ENCODE assay signal across 2 cellular contexts in the genomic region with DNA sequence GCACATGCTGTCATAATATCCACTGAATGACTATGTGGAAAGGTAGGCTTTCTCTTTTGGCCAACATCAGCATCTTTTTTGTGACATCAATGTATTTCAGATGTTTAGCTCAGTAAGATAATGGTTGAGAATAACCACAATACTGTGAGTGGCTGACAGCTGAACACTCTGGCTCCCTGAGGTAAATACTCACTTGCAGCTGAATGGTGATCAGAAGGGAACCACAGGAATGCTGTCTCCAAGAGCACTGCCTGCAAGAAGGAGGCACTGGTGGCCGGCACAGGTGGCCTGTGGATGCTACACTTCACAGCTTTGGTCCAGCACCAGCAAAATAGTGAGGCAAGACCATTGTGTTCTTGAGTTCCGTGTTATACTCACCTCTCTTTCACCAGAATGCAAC.
A peak's percentile ranks its signal among the peaks of the same experiment; 100 is the strongest.
TF ChIP-seq lines count a peak whose summit lies in the region.

No MANE protein-coding gene starts in this region.

TF ChIP-seq in IMR-90, 13 proteins besides CTCF, POLR2A, EP300 and RAD21:
- no peak for TF ChIP-seq SMC3 (IDR thresholded peaks at IDR 0.05; ENCODE audit: low read depth, low read length)
- TF ChIP-seq NFE2L2 (IDR thresholded peaks at IDR 0.05; ENCODE audit: low read depth, low read length), result no peak
- no peak for TF ChIP-seq RCOR1 (IDR thresholded peaks at IDR 0.05; ENCODE audit: insufficient replicate concordance, low read length)
- TF ChIP-seq CHD1 (IDR thresholded peaks at IDR 0.05; ENCODE audit: low read depth, low read length), result no peak
- TF ChIP-seq FOS (IDR thresholded peaks at IDR 0.05; ENCODE audit: low read depth, low read length), result no peak
- TF ChIP-seq MAFK (IDR thresholded peaks at IDR 0.05; ENCODE audit: low read depth, low read length), result no peak
- no peak for TF ChIP-seq BHLHE40 (IDR thresholded peaks at IDR 0.05; ENCODE audit: low read depth, low read length)
- no peak for TF ChIP-seq MXI1 (IDR thresholded peaks at IDR 0.05; ENCODE audit: borderline replicate concordance, low read depth, low read length)
- TF ChIP-seq RFX5 (IDR thresholded peaks at IDR 0.05; ENCODE audit: low read depth, low read length), result no peak
- TF ChIP-seq, protein P1, sequence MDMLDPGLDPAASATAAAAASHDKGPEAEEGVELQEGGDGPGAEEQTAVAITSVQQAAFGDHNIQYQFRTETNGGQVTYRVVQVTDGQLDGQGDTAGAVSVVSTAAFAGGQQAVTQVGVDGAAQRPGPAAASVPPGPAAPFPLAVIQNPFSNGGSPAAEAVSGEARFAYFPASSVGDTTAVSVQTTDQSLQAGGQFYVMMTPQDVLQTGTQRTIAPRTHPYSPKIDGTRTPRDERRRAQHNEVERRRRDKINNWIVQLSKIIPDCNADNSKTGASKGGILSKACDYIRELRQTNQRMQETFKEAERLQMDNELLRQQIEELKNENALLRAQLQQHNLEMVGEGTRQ (IDR thresholded peaks at IDR 0.05; ENCODE audit: low read depth, low read length), result no peak
- no peak for TF ChIP-seq CEBPB (IDR thresholded peaks at IDR 0.05; ENCODE audit: low read depth, low read length)
- no peak for TF ChIP-seq ELK1 (IDR thresholded peaks at IDR 0.05; ENCODE audit: borderline replicate concordance, low read depth, low read length)
- no peak for TF ChIP-seq MAZ (IDR thresholded peaks at IDR 0.05; ENCODE audit: borderline replicate concordance, low read depth, low read length)

TF ChIP-seq in SK-N-SH, 30 proteins besides CTCF, POLR2A, EP300 and RAD21:
- peak; percentile 9; the same call in 1 of the 2 replicates for TF ChIP-seq TCF12 (IDR thresholded peaks at IDR 0.05)
- no peak for TF ChIP-seq MXI1 (IDR thresholded peaks at IDR 0.05; ENCODE audit: low read depth, low read length)
